24 cellular contexts compared by ENCODE assay signal in genomic region chr7:74495112-74495880, GRCh38. TPM values are rescaled to one million over a fixed set of nuclear protein-coding genes. Genes with fewer than 3 reads are reported as not detected.
A peak's percentile ranks its signal among the peaks of the same experiment; 100 is the strongest.
DNase-seq lines count a peak whose midpoint lies in the region; ATAC-seq and TF ChIP-seq lines count a peak whose summit lies in the region.
"Had no signal": no experiment of that assay in that cellular context is flagged by ENCODE, and none has a peak within 500 bp of the region (broad histone marks: within the 10 kb centered on the region; RNA-seq: fewer than 3 reads in every experiment).

No MANE protein-coding gene starts in this region.

- 29 to 46% methylated on average over 12 to 15 of the region's 15 CpGs for WGBS in thyroid gland, 2 donors
- 61 to 64% methylated on average over 9 to 13 of the region's 15 CpGs for WGBS in esophagus squamous epithelium, 2 donors

- intact Hi-C loops in Right ventricle myocardium superior (cut with DNase I) (no loop called here), thyroid gland (cut with DNase I) (no loop called here), esophagus squamous epithelium (cut with DNase I) (no loop called here), left colon (cut with DNase I, micrococcal nuclease) (no loop called here)

- H3K4me3 Mint-ChIP-seq in mesothelial cell of epicardium = no peak overlapping the region
- H3K4me3 Mint-ChIP-seq: activated B cell treated with CpG ODN at 0.5 μM for 24 hours; activated CD4-positive, alpha-beta memory T cell treated with anti-CD3 and anti-CD28 coated beads for 36 hours; CD8-positive, alpha-beta T cell; natural killer cell treated with Interleukin-12 subunit alpha and Interleukin-12 subunit beta and Interleukin-15 and Interleukin-18, amount 100 ng/mL, for 72 hours; stimulated activated memory B cell treated with anti-CD40 and anti-IgM and Interleukin-4, amounts not matched to agents 10 μg/mL and 1 μg/mL and 100 μg/mL, for 72 hours had no signal

- DNase-seq in Right ventricle myocardium superior (peak; percentile 68), mesothelial cell of epicardium (ENCODE audit: low spot score in 2 of 2, unreplicated experiment in 2 of 2) (no peak), thyroid gland (peak; percentile 86 to 90), esophagus squamous epithelium (lab: John Stamatoyannopoulos, UW) (no peak), left colon (no peak)
- DNase-seq: activated B cell treated with CpG ODN at 0.5 μM for 24 hours; activated CD4-positive, alpha-beta memory T cell treated with anti-CD3 and anti-CD28 coated beads for 36 hours; activated effector memory CD4-positive, alpha-beta T cell treated with Interleukin-2 at 50 U/mL for 16 hours; CD8-positive, alpha-beta T cell; DMS79 treated with DMSO at 0.1 percent for 48 hours; effector CD8-positive, alpha-beta T cell; mesendoderm; NCI-H1105 treated with DMSO at 0.1 percent for 48 hours; NCI-H2081; NCI-H446 treated with DMSO at 0.1 percent for 48 hours; small intestine; stimulated activated CD4-positive, alpha-beta T cell treated with anti-CD3 and anti-CD28 coated beads, Interleukin-2, amount 100 ng/mL, for 24 hours; T-helper 9 cell had no signal

- H3K9me3 ChIP-seq in HEK293 (ENCODE audit: control insufficient read depth, insufficient read depth, low read depth, low read length) (no peaks in the 10 kb centered on the region), thyroid gland (no peaks in the 10 kb centered on the region), esophagus squamous epithelium (no peaks in the 10 kb centered on the region)
- H3K9me3 ChIP-seq: prostate gland had no signal

- H3K4me1 Mint-ChIP-seq in mesothelial cell of epicardium = no peaks in the 10 kb centered on the region
- H3K4me1 Mint-ChIP-seq: stimulated activated memory B cell treated with anti-CD40 and anti-IgM and Interleukin-4, amounts not matched to agents 10 μg/mL and 1 μg/mL and 100 μg/mL, for 72 hours had no signal

- TF ChIP-seq POLR2A in thyroid gland (IDR thresholded peaks at IDR 0.05) (no peak), esophagus squamous epithelium (IDR thresholded peaks at IDR 0.05) (no peak)

- peak overlapping the region; percentile 71 for H3K27ac Mint-ChIP-seq in mesothelial cell of epicardium
- H3K27ac Mint-ChIP-seq: activated B cell treated with CpG ODN at 0.5 μM for 24 hours; activated CD4-positive, alpha-beta memory T cell treated with anti-CD3 and anti-CD28 coated beads for 36 hours; CD8-positive, alpha-beta T cell; natural killer cell treated with Interleukin-12 subunit alpha and Interleukin-12 subunit beta and Interleukin-15 and Interleukin-18, amount 100 ng/mL, for 72 hours; stimulated activated memory B cell treated with anti-CD40 and anti-IgM and Interleukin-4, amounts not matched to agents 10 μg/mL and 1 μg/mL and 100 μg/mL, for 72 hours had no signal

- H3K27me3 ChIP-seq in thyroid gland (no peaks in the 10 kb centered on the region), esophagus squamous epithelium (no peaks in the 10 kb centered on the region)
- H3K27me3 ChIP-seq: esophagus muscularis mucosa had no signal

- peaks cover 0 to 7% of the 10 kb centered on the region in 2 experiments; a peak in 2 of 3 replicates for H3K36me3 ChIP-seq in HEK293 (ENCODE audit: control insufficient read depth in 2 of 2, insufficient read depth in 1 of 2, low read length in 2 of 2)
- H3K36me3 ChIP-seq in thyroid gland = no peaks in the 10 kb centered on the region
- H3K36me3 ChIP-seq in esophagus squamous epithelium = peaks cover 0 to 44% (median 0%) of the 10 kb centered on the region in 3 donors
- H3K36me3 ChIP-seq: esophagus muscularis mucosa, prostate gland had no signal

- CTCF ChIA-PET in HEK293 (lab: Yijun Ruan, JAX) = interaction anchor here (0.6 kb wide), 1 partner anchor 84 kb away, joined by 3 read pairs; no protein-coding TSS in a partner anchor

- H3K27ac ChIP-seq in HEK293 (ENCODE audit: extremely low read depth, low read depth, low read length) (no peak overlapping the region), thyroid gland (peak overlapping the region; percentile 64 to 89 (median 79)), esophagus squamous epithelium (no peak overlapping the region)
- H3K27ac ChIP-seq: prostate gland had no signal

- ATAC-seq in Right ventricle myocardium superior (ENCODE audit: poor library complexity) (peak; percentile 59), left colon (no peak), GM21619 (IDR thresholded peaks at IDR 0.05; ENCODE audit: unreplicated experiment) (no peak)
- ATAC-seq: CD8-positive, alpha-beta T cell; stimulated activated memory B cell treated with anti-CD40 and anti-IgM and Interleukin-4, amounts not matched to agents 10 μg/mL and 1 μg/mL and 100 μg/mL, for 72 hours had no signal

- H3K9me3 Mint-ChIP-seq in mesothelial cell of epicardium = peaks cover 7% of the 10 kb centered on the region
- H3K9me3 Mint-ChIP-seq: natural killer cell treated with Interleukin-12 subunit alpha and Interleukin-12 subunit beta and Interleukin-15 and Interleukin-18, amount 100 ng/mL, for 72 hours had no signal

- no peaks in the 10 kb centered on the region for H3K27me3 Mint-ChIP-seq in mesothelial cell of epicardium (ENCODE audit: low read depth)
- H3K27me3 Mint-ChIP-seq: activated B cell treated with CpG ODN at 0.5 μM for 24 hours; activated CD4-positive, alpha-beta memory T cell treated with anti-CD3 and anti-CD28 coated beads for 36 hours had no signal

- no peaks in the 10 kb centered on the region for H3K4me1 ChIP-seq in HEK293 (ENCODE audit: control insufficient read depth, insufficient read depth, low read length)
- H3K4me1 ChIP-seq in thyroid gland = peaks cover 18 to 48% of the 10 kb centered on the region in 2 donors
- peaks cover 0 to 9% (median 0%) of the 10 kb centered on the region in 3 donors for H3K4me1 ChIP-seq in esophagus squamous epithelium
- H3K4me1 ChIP-seq: prostate gland had no signal

- POLR2A ChIA-PET in HEK293 (lab: Yijun Ruan, JAX) = no interaction called here

- peaks cover 33% of the 10 kb centered on the region for H3K36me3 Mint-ChIP-seq in mesothelial cell of epicardium
- H3K36me3 Mint-ChIP-seq: activated CD4-positive, alpha-beta memory T cell treated with anti-CD3 and anti-CD28 coated beads for 36 hours; CD8-positive, alpha-beta T cell; natural killer cell treated with Interleukin-12 subunit alpha and Interleukin-12 subunit beta and Interleukin-15 and Interleukin-18, amount 100 ng/mL, for 72 hours had no signal

- H3K4me3 ChIP-seq in HEK293 (ENCODE audit: low read depth, low read length) (no peak overlapping the region), thyroid gland (replicated peaks in 1 of 3) (no peak overlapping the region), esophagus squamous epithelium (no peak overlapping the region)
- H3K4me3 ChIP-seq: esophagus muscularis mucosa, prostate gland had no signal

- TF ChIP-seq CTCF in HEK293 (tag by site-specific recombination; IDR thresholded peaks at IDR 0.05) = no peak
- no peak for TF ChIP-seq CTCF in mesothelial cell of epicardium (IDR thresholded peaks at IDR 0.05; ENCODE audit: unreplicated experiment)
- TF ChIP-seq CTCF in thyroid gland (IDR thresholded peaks at IDR 0.05) = no peak
- no peak for TF ChIP-seq CTCF in esophagus squamous epithelium (IDR thresholded peaks at IDR 0.05)

TF ChIP-seq in HEK293, 187 proteins besides CTCF, POLR2A, EP300 and RAD21:
- TF ChIP-seq ZIC2 (tag by site-specific recombination; IDR thresholded peaks at IDR 0.05) (peak; percentile 91), PRDM6 (tag by site-specific recombination; IDR thresholded peaks at IDR 0.05) (no peak)

RNA-seq across cellular contexts. Expression of gene GTF2IRD1, which starts 41.6 kb away (rescaled TPM):
- total RNA-seq in Right ventricle myocardium superior (21.7 TPM), mesothelial cell of epicardium (73.3 to 84.0 TPM (median 80.8 TPM) in 3 replicates), thyroid gland (10 to 100 TPM; 28.1 to 41.1 (median 31.0) TPM), esophagus squamous epithelium (10 to 100 TPM; 26.8 to 35.6 (median 28.5) TPM), left colon (10 to 100 TPM; 14.6 to 14.8 TPM)
- total RNA-seq: natural killer cell treated with Interleukin-12 subunit alpha and Interleukin-12 subunit beta and Interleukin-15 and Interleukin-18, amount 100 ng/mL, for 72 hours had no signal

Comparison
In these comparisons a context has a peak if more than half of its experiments do, and no peak if none do; other contexts are left out.
1. H3K27ac ChIP-seq: peak in thyroid gland (3 of 3); none in HEK293 (single experiment) and esophagus squamous epithelium (0 of 4).
2. DNase-seq: peak in Right ventricle myocardium superior (single experiment) and thyroid gland (2 of 2); none in mesothelial cell of epicardium (0 of 2), esophagus squamous epithelium (single experiment) and left colon (0 of 2).